ENCODE assay signal across 20 cellular contexts in the genomic region with DNA sequence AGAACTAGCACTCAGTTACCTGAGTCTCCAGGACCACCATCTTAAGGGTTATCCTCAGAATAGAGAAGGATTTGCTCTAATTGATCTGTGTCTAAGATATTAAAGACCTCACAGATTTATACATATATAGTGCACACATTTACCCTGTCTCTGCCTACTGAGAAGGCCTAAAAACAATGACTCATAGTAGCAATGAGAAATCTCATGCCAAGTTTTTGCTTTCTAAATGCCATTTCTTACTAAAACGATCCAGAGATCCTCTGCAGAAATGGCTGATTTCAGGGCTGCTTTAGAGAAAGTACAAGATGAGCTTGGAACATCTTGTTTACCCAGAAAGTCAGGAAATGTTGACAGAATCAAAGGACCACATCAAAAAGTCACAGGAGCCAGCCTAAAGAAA.
"Had no signal": no experiment of that assay in that cellular context is flagged by ENCODE, and none has a peak within 500 bp of the region (broad histone marks: within the 10 kb centered on the region; RNA-seq: fewer than 3 reads in every experiment).

No MANE protein-coding gene starts in this region.

- H3K27ac ChIP-seq: ascending aorta, hepatocyte, upper lobe of left lung had no signal

- H2AFZ ChIP-seq: hepatocyte had no signal

- H3K4me2 ChIP-seq: hepatocyte had no signal

- H3K27me3 ChIP-seq: ascending aorta, dorsolateral prefrontal cortex, hepatocyte, testis, upper lobe of left lung had no signal

- H3K9me3 ChIP-seq: ascending aorta, testis, upper lobe of left lung had no signal

- H3K4me1 ChIP-seq: ascending aorta, testis, upper lobe of left lung had no signal

- DNase-seq: activated CD4-positive, alpha-beta T cell treated with anti-CD3 and anti-CD28 coated beads for 48 hours; activated CD4-positive, CD25-positive, alpha-beta regulatory T cell; activated CD8-positive, alpha-beta T cell treated with anti-CD3 and anti-CD28 coated beads for 36 hours; activated naive CD4-positive, alpha-beta T cell treated with anti-CD3 and anti-CD28 coated beads, Interleukin-2, amount 10 ng/mL, durations not matched to agents 7 days and 5 days; activated T-cell treated with anti-CD3 and anti-CD28 coated beads, Interleukin-2, amount 50 U/mL, for 24 hours; caudate nucleus; dorsolateral prefrontal cortex; endodermal cell; midbrain; nephron progenitor cell; nucleus accumbens; posterior cingulate gyrus; stimulated activated naive CD8-positive, alpha-beta T cell treated with anti-CD3 and anti-CD28 coated beads, Interleukin-15, Interleukin-2, amounts not matched to agents 100 U/mL and 50 U/mL, for 24 hours; T-helper 1 cell; T-helper 9 cell; testis; upper lobe of left lung had no signal

- ATAC-seq: activated CD8-positive, alpha-beta T cell treated with anti-CD3 and anti-CD28 coated beads for 36 hours; stimulated activated naive CD8-positive, alpha-beta T cell treated with anti-CD3 and anti-CD28 coated beads, Interleukin-15, Interleukin-2, amounts not matched to agents 100 U/mL and 50 U/mL, for 24 hours had no signal

- H3K4me3 ChIP-seq: ascending aorta, dorsolateral prefrontal cortex, hepatocyte, testis, upper lobe of left lung had no signal

- H3K36me3 ChIP-seq: ascending aorta, upper lobe of left lung had no signal

- H3K79me2 ChIP-seq: hepatocyte had no signal

- FAIRE-seq: keratinocyte had no signal
